In the genomic region with DNA sequence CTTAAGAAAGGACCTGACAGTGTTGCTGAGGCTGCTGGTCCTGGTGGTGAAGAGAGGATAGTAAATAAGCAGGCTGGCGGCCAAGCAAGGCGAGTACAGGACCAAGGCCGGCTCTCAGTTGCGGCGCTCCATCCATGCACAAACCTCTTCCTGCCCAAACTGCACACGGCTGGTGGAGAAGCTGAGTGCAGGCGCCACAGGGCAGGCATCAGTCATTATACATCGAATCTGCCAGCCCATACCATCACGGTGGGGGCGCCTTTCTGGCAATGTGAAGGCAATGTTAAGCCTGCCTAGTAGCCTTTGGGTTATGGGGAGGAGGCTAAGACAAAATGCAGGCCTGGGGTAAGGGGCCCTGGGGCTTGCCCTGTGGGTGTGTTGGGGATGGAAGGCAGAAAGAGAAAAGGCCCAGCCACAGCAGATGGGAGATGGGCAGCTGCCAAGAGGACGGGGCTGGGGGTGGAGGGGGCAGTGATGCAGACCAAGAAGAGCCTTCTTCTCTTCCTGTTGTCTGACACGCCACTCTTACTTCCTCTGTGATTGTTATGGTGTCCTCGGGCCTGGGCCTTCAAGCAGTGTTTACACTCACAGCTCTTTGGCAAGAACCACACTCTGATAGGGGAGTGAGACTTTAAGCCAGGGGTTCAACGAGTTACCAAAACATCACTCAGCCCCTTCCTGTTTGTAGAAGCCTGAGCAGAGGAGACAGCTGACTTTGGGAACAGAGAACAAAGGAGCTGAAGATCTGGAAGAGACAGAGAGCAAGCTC, we compare ENCODE assay signal across 15 cellular contexts. TPM values are rescaled to one million over a fixed set of nuclear protein-coding genes. Genes with fewer than 3 reads are reported as not detected.
DNase-seq lines count a peak whose midpoint lies in the region; ATAC-seq and TF ChIP-seq lines count a peak whose summit lies in the region.
"Had no signal": no experiment of that assay in that cellular context is flagged by ENCODE, and none has a peak within 500 bp of the region (broad histone marks: within the 10 kb centered on the region; RNA-seq: fewer than 3 reads in every experiment).

No MANE protein-coding gene starts in this region.

- H3K27me3 ChIP-seq in right cardiac atrium (ENCODE audit: control insufficient read depth, insufficient read depth), result no peaks in the 10 kb centered on the region
- H3K27me3 ChIP-seq in mammary epithelial cell (ENCODE audit: insufficient read depth, low read length), result no peaks in the 10 kb centered on the region
- H3K27me3 ChIP-seq: esophagus muscularis mucosa, stomach had no signal

- peaks cover 52% of the 10 kb centered on the region for H3K4me1 Mint-ChIP-seq in endothelial cell (ENCODE audit: unreplicated experiment)

- H3K4me2 ChIP-seq in mammary epithelial cell (ENCODE audit: insufficient read depth, low read depth, low read length), result no peak overlapping the region

- ATAC-seq in right cardiac atrium, result peak; percentile 13 to 17
- ATAC-seq in Right ventricle myocardium superior (ENCODE audit: poor library complexity), result no peak
- ATAC-seq in HG03175 (IDR thresholded peaks at IDR 0.05; ENCODE audit: unreplicated experiment), result peak; percentile 56
- ATAC-seq in HG03342 (IDR thresholded peaks at IDR 0.05; ENCODE audit: unreplicated experiment), result no peak

- CTCF ChIA-PET in mammary epithelial cell (lab: Charles Lee; ENCODE audit: low non-redundant PET), result no interaction called here

- DNase-seq in right cardiac atrium, result peak in 2 of 3 donors; percentile 56 to 63
- no peak for DNase-seq in Right ventricle myocardium superior
- DNase-seq in endothelial cell (ENCODE audit: low spot score), result no peak
- DNase-seq in activated T-cell treated with anti-CD3 and anti-CD28 coated beads, Interleukin-2, amount 50 U/mL, for 1 hour, result no peak
- no peak for DNase-seq in epidermal melanocyte (ENCODE audit: insufficient read length, low spot score)
- DNase-seq in mammary epithelial cell, result no peak
- DNase-seq: activated CD4-positive, alpha-beta T cell treated with anti-CD3 and anti-CD28 coated beads, Interleukin-2, amount 50 U/mL, for 1 hour; activated naive CD4-positive, alpha-beta T cell treated with Interleukin-2 at 50 U/mL for 16 hours; stomach had no signal

- H3K36me3 Mint-ChIP-seq in endothelial cell (ENCODE audit: low read depth, unreplicated experiment), result peaks cover 7% of the 10 kb centered on the region

- TF ChIP-seq CTCF in endothelial cell (IDR thresholded peaks at IDR 0.05; ENCODE audit: unreplicated experiment), result no peak
- TF ChIP-seq CTCF in mammary epithelial cell (conservative IDR thresholded peaks at IDR 0.05 in 1 of 2, IDR thresholded peaks at IDR 0.05 in 1 of 2; ENCODE audit: extremely low read depth in 1 of 2, insufficient read depth in 1 of 2, low read depth in 1 of 2, low read length in 2 of 2), result no peak

- H3K9ac ChIP-seq in mammary epithelial cell (ENCODE audit: insufficient read depth, low read length), result no peak overlapping the region

- H3K4me1 ChIP-seq in right cardiac atrium (ENCODE audit: control insufficient read depth, insufficient read depth, low read length) (no peaks in the 10 kb centered on the region), mammary epithelial cell (ENCODE audit: insufficient read depth, low read length) (peaks cover 14% of the 10 kb centered on the region)

- H3K9me3 Mint-ChIP-seq in endothelial cell (ENCODE audit: unreplicated experiment), result no peaks in the 10 kb centered on the region

- no TSS peak for BruUV-seq in mammary epithelial cell (replicated peaks; lab: Mats Ljungman, UMichigan)

- no peaks in the 10 kb centered on the region for H3K9me3 ChIP-seq in right cardiac atrium (ENCODE audit: control insufficient read depth, low read length)
- H3K9me3 ChIP-seq in mammary epithelial cell (replicated peaks; ENCODE audit: insufficient read depth, low read length), result no peaks in the 10 kb centered on the region
- H3K9me3 ChIP-seq: esophagus muscularis mucosa, stomach had no signal

- peak overlapping the region; percentile 85 for H3K27ac Mint-ChIP-seq in endothelial cell (ENCODE audit: unreplicated experiment)

- no peaks in the 10 kb centered on the region for H4K20me1 ChIP-seq in mammary epithelial cell (ENCODE audit: insufficient read depth, low read length)

- WGBS in right cardiac atrium, result 65% methylated on average over 14 of the region's 14 CpGs
- WGBS in mammary epithelial cell (ENCODE audit: low coverage, missing lambda C conversion rate), result 43% methylated on average over 5 of the region's 14 CpGs

- in situ Hi-C loops in mammary epithelial cell (cut with MboI; ENCODE audit: low sequenced_read_pairs in 2 of 2), result no loop called here

- H3K4me3 ChIP-seq in right cardiac atrium (ENCODE audit: low read length) (no peak overlapping the region), mammary epithelial cell (replicated peaks in 1 of 3; ENCODE audit: insufficient read depth in 1 of 3, low read depth in 2 of 3, low read length in 3 of 3) (no peak overlapping the region)
- H3K4me3 ChIP-seq: esophagus muscularis mucosa, stomach had no signal

- intact Hi-C loops in right cardiac atrium (cut with DNase I) (no loop called here), Right ventricle myocardium superior (cut with DNase I) (no loop called here), mammary epithelial cell (cut with micrococcal nuclease) (no loop called here)

- H3K27ac ChIP-seq in right cardiac atrium (ENCODE audit: low read length) (no peak overlapping the region), mammary epithelial cell (ENCODE audit: insufficient read depth, low read depth, low read length) (no peak overlapping the region)
- H3K27ac ChIP-seq: esophagus muscularis mucosa, stomach had no signal

- H2AFZ ChIP-seq in mammary epithelial cell (ENCODE audit: low read depth, low read length), result no peak overlapping the region

- H3K36me3 ChIP-seq in mammary epithelial cell (ENCODE audit: insufficient read depth, low read length), result no peaks in the 10 kb centered on the region
- H3K36me3 ChIP-seq: esophagus muscularis mucosa, stomach had no signal

- H3K4me3 Mint-ChIP-seq in endothelial cell (ENCODE audit: unreplicated experiment), result no peak overlapping the region
- H3K4me3 Mint-ChIP-seq: neural crest cell had no signal

- H3K79me2 ChIP-seq in mammary epithelial cell (ENCODE audit: insufficient read depth, low read length), result no peaks in the 10 kb centered on the region

- dilution Hi-C loops in mammary epithelial cell (cut with HindIII; ENCODE audit: low sequenced_read_pairs), result no loop called here

- peaks cover 8% of the 10 kb centered on the region for H3K27me3 Mint-ChIP-seq in endothelial cell (ENCODE audit: unreplicated experiment)

RNA-seq across cellular contexts. Expression of a gene that starts 20.4 kb away (rescaled TPM):
- total RNA-seq in right cardiac atrium (not detected), Right ventricle myocardium superior (not detected), endothelial cell (ENCODE audit: unreplicated experiment) (not detected), mammary epithelial cell (not detected)
- polyA plus RNA-seq in right cardiac atrium (not detected), mammary epithelial cell (not detected)
- polyA minus RNA-seq in mammary epithelial cell, result not detected
- total RNA-seq: esophagus muscularis mucosa, neural crest cell, SK-MEL-5 had no signal
- polyA plus RNA-seq: BJ had no signal

RNA-seq across cellular contexts. Expression of a gene that starts 28.7 kb away (rescaled TPM):
- total RNA-seq in right cardiac atrium (1 to 10 TPM; 3.6 to 9.3 (median 5.3) TPM), Right ventricle myocardium superior (not detected), endothelial cell (ENCODE audit: unreplicated experiment) (180 TPM), mammary epithelial cell (10 to 100 TPM in 1 of 2 donors, not detected in 1; 13.0 TPM)
- polyA plus RNA-seq in right cardiac atrium (2.5 TPM), mammary epithelial cell (not detected)
- not detected for polyA minus RNA-seq in mammary epithelial cell
- total RNA-seq: SK-MEL-5 had no signal
- polyA plus RNA-seq: BJ had no signal

Comparison
In these comparisons a context has a peak if more than half of its experiments do, and no peak if none do; other contexts are left out.
1. ATAC-seq: peak in right cardiac atrium (2 of 2) and HG03175 (single experiment); none in Right ventricle myocardium superior (single experiment) and HG03342 (single experiment).
2. DNase-seq: peak in right cardiac atrium (2 of 3); none in Right ventricle myocardium superior (single experiment), endothelial cell (single experiment), activated T-cell treated with anti-CD3 and anti-CD28 coated beads, Interleukin-2, amount 50 U/mL, for 1 hour (single experiment), epidermal melanocyte (single experiment) and mammary epithelial cell (single experiment).
3. RNA of a gene that starts 28.7 kb away (total RNA-seq): 180 TPM in endothelial cell (single experiment); 13.0 TPM in mammary epithelial cell, 3.6 to 9.3 TPM in right cardiac atrium and not detected in Right ventricle myocardium superior (single experiment); every median in the first group is over 10 times any median in the second.